In the genomic region with DNA sequence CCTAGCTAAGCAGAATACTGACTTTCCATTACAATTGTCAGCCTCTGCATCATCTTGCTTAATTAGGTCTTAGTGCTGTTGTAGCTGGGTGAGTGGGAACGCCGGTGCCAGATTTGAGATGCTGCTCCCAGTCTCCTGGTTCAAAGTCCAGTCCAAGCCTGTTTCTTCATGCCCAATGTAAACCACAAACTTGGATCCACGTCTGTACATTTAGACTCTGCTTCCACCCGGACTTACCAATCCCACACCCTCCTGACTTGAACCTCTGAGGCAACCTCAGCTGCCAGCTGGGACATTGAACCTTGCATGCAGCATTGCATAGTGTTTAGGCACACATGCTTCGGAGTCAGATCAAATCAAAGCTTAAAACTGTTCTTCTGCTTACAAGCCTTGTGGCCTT, we compare ENCODE assay signal across 2 cellular contexts.
TF ChIP-seq lines count a peak whose summit lies in the region.

No MANE protein-coding gene starts in this region.

TF ChIP-seq in SK-N-SH treated with all-trans-retinoic acid at 6 μM for 48 hours, 23 proteins besides CTCF, POLR2A, EP300 and RAD21 (continued from another document):
- no peak for TF ChIP-seq TSHZ2 (CRISPR knock-in tag; IDR thresholded peaks at IDR 0.05)
- no peak for TF ChIP-seq ZNF70 (CRISPR knock-in tag; IDR thresholded peaks at IDR 0.05)
- TF ChIP-seq ESRRG (CRISPR knock-in tag; IDR thresholded peaks at IDR 0.05), result no peak
- TF ChIP-seq GLIS3 (CRISPR knock-in tag; IDR thresholded peaks at IDR 0.05), result no peak
- no peak for TF ChIP-seq PPARA (CRISPR knock-in tag; IDR thresholded peaks at IDR 0.05; ENCODE audit: borderline replicate concordance)
- TF ChIP-seq ZC3H10 (CRISPR knock-in tag; IDR thresholded peaks at IDR 0.05), result no peak
- no peak for TF ChIP-seq ZNF8 (CRISPR knock-in tag; IDR thresholded peaks at IDR 0.05)
- no peak for TF ChIP-seq RARB (CRISPR knock-in tag; IDR thresholded peaks at IDR 0.05)

TF ChIP-seq in SK-N-SH, 30 proteins besides CTCF, POLR2A, EP300 and RAD21 (continued from another document):
- TF ChIP-seq RFX5 (IDR thresholded peaks at IDR 0.05; ENCODE audit: low read length), result no peak
- no peak for TF ChIP-seq ELF1 (IDR thresholded peaks at IDR 0.05)
- TF ChIP-seq NRF1 (IDR thresholded peaks at IDR 0.05; ENCODE audit: low read depth, low read length), result no peak
- TF ChIP-seq IRF3 (IDR thresholded peaks at IDR 0.05; ENCODE audit: low read depth, low read length), result no peak
- TF ChIP-seq POLR2AphosphoS5 (IDR thresholded peaks at IDR 0.05; ENCODE audit: low read depth, low read length), result no peak
- no peak for TF ChIP-seq USF1 (IDR thresholded peaks at IDR 0.05; ENCODE audit: borderline replicate concordance, low read depth)
- TF ChIP-seq RCOR1 (IDR thresholded peaks at IDR 0.05; ENCODE audit: low read length), result no peak
- no peak for TF ChIP-seq PBX3 (IDR thresholded peaks at IDR 0.05)
- no peak for TF ChIP-seq USF2 (IDR thresholded peaks at IDR 0.05; ENCODE audit: borderline replicate concordance, low read depth, low read length)
- TF ChIP-seq FOXJ3 (CRISPR knock-in tag; IDR thresholded peaks at IDR 0.05), result no peak
- no peak for TF ChIP-seq JUND (IDR thresholded peaks at IDR 0.05)
- TF ChIP-seq MEF2A (IDR thresholded peaks at IDR 0.05; ENCODE audit: borderline replicate concordance, low read depth), result no peak
TF ChIP-seq in SK-N-SH: peak in this region for 0.
